In the genomic region with DNA sequence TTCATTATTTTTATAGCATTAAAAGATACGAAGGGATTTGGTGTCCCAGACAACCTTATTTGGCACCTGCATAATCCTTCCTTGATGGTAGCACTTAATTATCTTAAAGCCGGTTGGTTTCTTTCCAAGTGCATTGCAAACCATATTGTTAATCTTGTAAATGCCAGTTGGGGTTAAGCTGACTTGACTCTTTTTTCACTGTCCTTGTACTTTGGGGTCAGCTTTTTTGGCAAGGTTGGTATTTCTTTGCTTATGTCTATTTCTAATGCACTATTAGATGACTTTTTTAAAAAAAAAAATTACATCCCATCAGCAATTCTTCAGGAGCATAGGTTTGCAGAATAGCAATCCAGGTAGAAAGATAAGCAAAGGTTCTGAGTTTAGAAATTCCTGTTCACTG, we compare ENCODE assay signal across 17 cellular contexts.
DNase-seq lines count a peak whose midpoint lies in the region; ATAC-seq and TF ChIP-seq lines count a peak whose summit lies in the region.
"Had no signal": no experiment of that assay in that cellular context is flagged by ENCODE, and none has a peak within 500 bp of the region (broad histone marks: within the 10 kb centered on the region; RNA-seq: fewer than 3 reads in every experiment).

No MANE protein-coding gene starts in this region.

- no peak overlapping the region for H3K56ac ChIP-seq in IMR-90 (ENCODE audit: extremely low read depth, insufficient read depth, low read length)

- H3K9me1 ChIP-seq in IMR-90 (ENCODE audit: insufficient read depth, low read length): no peaks in the 10 kb centered on the region

- H3K4ac ChIP-seq in IMR-90 (ENCODE audit: low read depth, low read length): no peak overlapping the region

- no peak overlapping the region for H2AK9ac ChIP-seq in IMR-90 (replicated peaks; ENCODE audit: low read depth, low read length, poor library complexity)

- no peak overlapping the region for H2AFZ ChIP-seq in IMR-90 (replicated peaks; ENCODE audit: low read length, poor library complexity)

- H3K27ac Mint-ChIP-seq in CD8-positive, alpha-beta T cell: no peak overlapping the region
- H3K27ac Mint-ChIP-seq: CD14-positive monocyte; CD4-positive, alpha-beta memory T cell had no signal

- H2BK20ac ChIP-seq in IMR-90 (ENCODE audit: low read depth, low read length): no peak overlapping the region

- POLR2A ChIA-PET in IMR-90 (lab: Charles Lee; ENCODE audit: unreplicated experiment): no interaction called here
- POLR2A ChIA-PET in CD8-positive, alpha-beta T cell (lab: Charles Lee): no interaction called here

- H3K14ac ChIP-seq in IMR-90 (replicated peaks; ENCODE audit: low read depth, low read length): no peak overlapping the region

- H3K23ac ChIP-seq in IMR-90 (ENCODE audit: low read depth, low read length): no peak overlapping the region

- peaks cover 3% of the 10 kb centered on the region; the same call in 1 of the 2 replicates for H3K9me3 ChIP-seq in IMR-90 (ENCODE audit: control insufficient read depth, insufficient read depth, low read length)
- peaks cover 5% of the 10 kb centered on the region for H3K9me3 ChIP-seq in WERI-Rb-1 (ENCODE audit: severe bottlenecking)
- H3K9me3 ChIP-seq in CD8-positive, alpha-beta T cell (ENCODE audit: low read length): no peaks in the 10 kb centered on the region
- H3K9me3 ChIP-seq: HAP-1 had no signal

- H2BK15ac ChIP-seq in IMR-90 (ENCODE audit: low read depth, low read length): no peak overlapping the region

- intact Hi-C loops in IMR-90 (cut with micrococcal nuclease): no loop called here
- intact Hi-C loops in CD8-positive, alpha-beta T cell (cut with DNase I, micrococcal nuclease): no loop called here

- no peaks in the 10 kb centered on the region for H3K79me1 ChIP-seq in IMR-90 (ENCODE audit: low read depth in 1 of 2, low read length in 2 of 2)

- no peaks in the 10 kb centered on the region for H3K4me1 ChIP-seq in IMR-90 (ENCODE audit: control insufficient read depth, insufficient read depth, low read length)
- no peaks in the 10 kb centered on the region for H3K4me1 ChIP-seq in CD8-positive, alpha-beta T cell (ENCODE audit: insufficient read depth, low read length)
- H3K4me1 ChIP-seq: BLaER1, HAP-1 had no signal

- peak; percentile 15 to 63 for DNase-seq in NCI-H524 (lab: John Stamatoyannopoulos, UW)
- no peak for DNase-seq in NCI-H524 treated with DMSO at 0.1 percent for 48 hours (lab: John Stamatoyannopoulos, UW)
- no peak for DNase-seq in IMR-90
- peak; percentile 16 for DNase-seq in WERI-Rb-1
- peak; percentile 82 for DNase-seq in retinal pigment epithelial cell (ENCODE audit: low read depth)
- no peak for DNase-seq in CD8-positive, alpha-beta T cell
- DNase-seq in NCI-H526 (lab: John Stamatoyannopoulos, UW): no peak
- no peak for DNase-seq in MV-4-11 (lab: John Stamatoyannopoulos, UW)
- DNase-seq: Calu3; CD4-positive, alpha-beta memory T cell; DMS79; GDM1; GOT3 had no signal

- CTCF ChIA-PET in IMR-90 (lab: Yijun Ruan, JAX): no interaction called here
- CTCF ChIA-PET in CD8-positive, alpha-beta T cell (lab: Charles Lee): no interaction called here

- no peak overlapping the region for H3K4me3 Mint-ChIP-seq in CD8-positive, alpha-beta T cell
- H3K4me3 Mint-ChIP-seq: CD14-positive monocyte; CD4-positive, alpha-beta memory T cell had no signal

- no peaks in the 10 kb centered on the region for H3K36me3 Mint-ChIP-seq in CD8-positive, alpha-beta T cell
- H3K36me3 Mint-ChIP-seq: CD14-positive monocyte; CD4-positive, alpha-beta memory T cell had no signal

- no TSS peak for BruUV-seq in IMR-90 (replicated peaks; lab: Mats Ljungman, UMichigan)

- no peak overlapping the region for H2BK120ac ChIP-seq in IMR-90 (ENCODE audit: low read depth, low read length)

- no peak overlapping the region for H3K27ac ChIP-seq in IMR-90 (ENCODE audit: insufficient read depth, low read length)
- no peak overlapping the region for H3K27ac ChIP-seq in WERI-Rb-1
- H3K27ac ChIP-seq in CD8-positive, alpha-beta T cell (ENCODE audit: low read depth, low read length): no peak overlapping the region
- H3K27ac ChIP-seq: 22Rv1, BLaER1 had no signal

- no peaks in the 10 kb centered on the region for H3K27me3 Mint-ChIP-seq in CD8-positive, alpha-beta T cell (ENCODE audit: low read depth)
- H3K27me3 Mint-ChIP-seq: CD4-positive, alpha-beta memory T cell had no signal

- no peak overlapping the region for H2AK5ac ChIP-seq in IMR-90 (ENCODE audit: low read depth, low read length)

- H3K27me3 ChIP-seq in IMR-90 (ENCODE audit: control insufficient read depth, insufficient read depth, low read length) (no peaks in the 10 kb centered on the region), WERI-Rb-1 (ENCODE audit: insufficient read depth, low read depth, severe bottlenecking) (no peaks in the 10 kb centered on the region)
- no peaks in the 10 kb centered on the region for H3K27me3 ChIP-seq in CD8-positive, alpha-beta T cell (ENCODE audit: insufficient read depth, low read length)
- H3K27me3 ChIP-seq: BLaER1 had no signal

- H3K18ac ChIP-seq in IMR-90 (ENCODE audit: low read depth, low read length): no peak overlapping the region

- WGBS in IMR-90 (ENCODE audit: extremely low coverage in 2 of 2, insufficient read length in 1 of 2), 2 experiments: no CpG with 5 or more reads among the region's 2 CpGs

- no peak overlapping the region for H3K9ac ChIP-seq in IMR-90 (ENCODE audit: low read depth, low read length)
- H3K9ac ChIP-seq: BLaER1 had no signal

- ATAC-seq in IMR-90 (ENCODE audit: low read depth): no peak
- no peak for ATAC-seq in CD8-positive, alpha-beta T cell

- H2BK5ac ChIP-seq in IMR-90 (ENCODE audit: low read depth, low read length, poor library complexity, severe bottlenecking): no peak overlapping the region

- H4K5ac ChIP-seq in IMR-90 (ENCODE audit: low read depth, low read length): no peak overlapping the region

- H3K4me2 ChIP-seq in IMR-90 (ENCODE audit: low read depth, low read length): no peak overlapping the region
- H3K4me2 ChIP-seq: BLaER1 had no signal

- H3K9me3 Mint-ChIP-seq in CD8-positive, alpha-beta T cell: no peaks in the 10 kb centered on the region

- H3K4me1 Mint-ChIP-seq in CD8-positive, alpha-beta T cell (ENCODE audit: low read depth): no peaks in the 10 kb centered on the region
- H3K4me1 Mint-ChIP-seq: CD14-positive monocyte; CD4-positive, alpha-beta memory T cell had no signal

- H3K4me3 ChIP-seq in IMR-90 (ENCODE audit: insufficient read depth, low read depth, low read length) (no peak overlapping the region), WERI-Rb-1 (ENCODE audit: low read depth, low read length) (no peak overlapping the region), retinal pigment epithelial cell (ENCODE audit: low read length) (no peak overlapping the region)
- no peak overlapping the region for H3K4me3 ChIP-seq in CD8-positive, alpha-beta T cell (ENCODE audit: low read depth, low read length)
- H3K4me3 ChIP-seq: BLaER1, HAP-1 had no signal

- dilution Hi-C loops in IMR-90 (cut with HindIII; ENCODE audit: low sequenced_read_pairs, unreplicated experiment): no loop called here

- H4K8ac ChIP-seq in IMR-90 (ENCODE audit: low read depth in 2 of 2, low read length in 2 of 2): no peak overlapping the region

- in situ Hi-C loops in IMR-90 (cut with MboI; ENCODE audit: low sequenced_read_pairs): no loop called here

- H4K20me1 ChIP-seq in IMR-90 (ENCODE audit: insufficient read depth, low read length): no peaks in the 10 kb centered on the region
- H4K20me1 ChIP-seq: BLaER1 had no signal

- TF ChIP-seq POLR2A in IMR-90 (IDR thresholded peaks at IDR 0.05; ENCODE audit: low read depth, low read length): no peak

- TF ChIP-seq CTCF in IMR-90 (conservative IDR thresholded peaks at IDR 0.05; ENCODE audit: low read depth, low read length): no peak
- no peak for TF ChIP-seq CTCF in WERI-Rb-1 (IDR thresholded peaks at IDR 0.05; ENCODE audit: low read depth, low read length)
- no peak for TF ChIP-seq CTCF in retinal pigment epithelial cell (conservative IDR thresholded peaks at IDR 0.05; ENCODE audit: low read depth, low read length)
- TF ChIP-seq CTCF in CD8-positive, alpha-beta T cell (IDR thresholded peaks at IDR 0.05): no peak

- no peak overlapping the region for H4K91ac ChIP-seq in IMR-90 (ENCODE audit: insufficient read depth, low read depth, low read length)

- TF ChIP-seq RAD21 in IMR-90 (IDR thresholded peaks at IDR 0.05; ENCODE audit: low read length): no peak

- H3K36me3 ChIP-seq in IMR-90 (ENCODE audit: control insufficient read depth, insufficient read depth, low read length): no peaks in the 10 kb centered on the region
- no peaks in the 10 kb centered on the region for H3K36me3 ChIP-seq in WERI-Rb-1
- no peaks in the 10 kb centered on the region for H3K36me3 ChIP-seq in CD8-positive, alpha-beta T cell (ENCODE audit: insufficient read depth, low read length)
- H3K36me3 ChIP-seq: BLaER1, HAP-1 had no signal

TF ChIP-seq in IMR-90, 13 proteins besides CTCF, POLR2A, EP300 and RAD21:
- TF ChIP-seq CEBPB (IDR thresholded peaks at IDR 0.05; ENCODE audit: low read depth, low read length): no peak
- TF ChIP-seq, protein P1, sequence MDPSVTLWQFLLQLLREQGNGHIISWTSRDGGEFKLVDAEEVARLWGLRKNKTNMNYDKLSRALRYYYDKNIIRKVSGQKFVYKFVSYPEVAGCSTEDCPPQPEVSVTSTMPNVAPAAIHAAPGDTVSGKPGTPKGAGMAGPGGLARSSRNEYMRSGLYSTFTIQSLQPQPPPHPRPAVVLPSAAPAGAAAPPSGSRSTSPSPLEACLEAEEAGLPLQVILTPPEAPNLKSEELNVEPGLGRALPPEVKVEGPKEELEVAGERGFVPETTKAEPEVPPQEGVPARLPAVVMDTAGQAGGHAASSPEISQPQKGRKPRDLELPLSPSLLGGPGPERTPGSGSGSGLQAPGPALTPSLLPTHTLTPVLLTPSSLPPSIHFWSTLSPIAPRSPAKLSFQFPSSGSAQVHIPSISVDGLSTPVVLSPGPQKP (IDR thresholded peaks at IDR 0.05; ENCODE audit: borderline replicate concordance, low read depth, low read length): no peak
- TF ChIP-seq, protein P2, sequence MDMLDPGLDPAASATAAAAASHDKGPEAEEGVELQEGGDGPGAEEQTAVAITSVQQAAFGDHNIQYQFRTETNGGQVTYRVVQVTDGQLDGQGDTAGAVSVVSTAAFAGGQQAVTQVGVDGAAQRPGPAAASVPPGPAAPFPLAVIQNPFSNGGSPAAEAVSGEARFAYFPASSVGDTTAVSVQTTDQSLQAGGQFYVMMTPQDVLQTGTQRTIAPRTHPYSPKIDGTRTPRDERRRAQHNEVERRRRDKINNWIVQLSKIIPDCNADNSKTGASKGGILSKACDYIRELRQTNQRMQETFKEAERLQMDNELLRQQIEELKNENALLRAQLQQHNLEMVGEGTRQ (IDR thresholded peaks at IDR 0.05; ENCODE audit: low read depth, low read length): no peak
- TF ChIP-seq MAZ (IDR thresholded peaks at IDR 0.05; ENCODE audit: borderline replicate concordance, low read depth, low read length): no peak
- TF ChIP-seq MAFK (IDR thresholded peaks at IDR 0.05; ENCODE audit: low read depth, low read length): peak; percentile 49
- no peak for TF ChIP-seq RFX5 (IDR thresholded peaks at IDR 0.05; ENCODE audit: low read depth, low read length)

Comparison
In these comparisons a context has a peak if more than half of its experiments do, and no peak if none do; other contexts are left out.
1. DNase-seq: peak in NCI-H524 (2 of 2), WERI-Rb-1 (single experiment) and retinal pigment epithelial cell (single experiment); none in NCI-H524 treated with DMSO at 0.1 percent for 48 hours (single experiment), IMR-90 (single experiment), CD8-positive, alpha-beta T cell (0 of 7), NCI-H526 (0 of 2) and MV-4-11 (single experiment).